In genomic region chr9:109590945-109591344, GRCh38 we compare ENCODE assay signal across 25 cellular contexts.
DNase-seq lines count a peak whose midpoint lies in the region; ATAC-seq and TF ChIP-seq lines count a peak whose summit lies in the region.
"Had no signal": no experiment of that assay in that cellular context is flagged by ENCODE, and none has a peak within 500 bp of the region (broad histone marks: within the 10 kb centered on the region; RNA-seq: fewer than 3 reads in every experiment).

No MANE protein-coding gene starts in this region.

- H3K27me3 Mint-ChIP-seq in mesothelial cell of epicardium (ENCODE audit: low read depth) (no peaks in the 10 kb centered on the region), endodermal cell (ENCODE audit: insufficient read depth) (peaks cover 4% of the 10 kb centered on the region)

- H3K36me3 Mint-ChIP-seq in mesothelial cell of epicardium (peaks cover 4% of the 10 kb centered on the region), endodermal cell (ENCODE audit: low read depth) (no peaks in the 10 kb centered on the region)
- H3K36me3 Mint-ChIP-seq: activated naive CD8-positive, alpha-beta T cell; naive thymus-derived CD8-positive, alpha-beta T cell had no signal

- H3K79me1 ChIP-seq in IMR-90 (ENCODE audit: low read depth in 1 of 2, low read length in 2 of 2), result no peaks in the 10 kb centered on the region

- H3K4me1 ChIP-seq in IMR-90 (ENCODE audit: control insufficient read depth, insufficient read depth, low read length), result no peaks in the 10 kb centered on the region
- H3K4me1 ChIP-seq in endodermal cell (ENCODE audit: control insufficient read depth, insufficient read depth, low read length), result no peaks in the 10 kb centered on the region
- H3K4me1 ChIP-seq: gastroesophageal sphincter had no signal

- no peak overlapping the region for H2BK20ac ChIP-seq in IMR-90 (ENCODE audit: low read depth, low read length)

- no peak overlapping the region for H3K14ac ChIP-seq in IMR-90 (replicated peaks; ENCODE audit: low read depth, low read length)

- no peak for TF ChIP-seq CTCF in IMR-90 (conservative IDR thresholded peaks at IDR 0.05; ENCODE audit: low read depth, low read length)
- TF ChIP-seq CTCF in mesothelial cell of epicardium (IDR thresholded peaks at IDR 0.05; ENCODE audit: unreplicated experiment), result no peak
- no peak for TF ChIP-seq CTCF in GM20000 (IDR thresholded peaks at IDR 0.05; ENCODE audit: extremely low read depth, missing control alignments)
- TF ChIP-seq CTCF in endodermal cell (conservative IDR thresholded peaks at IDR 0.05), result no peak

- no peak overlapping the region for H2BK120ac ChIP-seq in IMR-90 (ENCODE audit: low read depth, low read length)

- in situ Hi-C loops in IMR-90 (cut with MboI; ENCODE audit: low sequenced_read_pairs), result loop anchor here (25.0 kb wide), 1 partner anchor 571 kb away; no protein-coding TSS in a partner anchor

- BruUV-seq in IMR-90 (replicated peaks; lab: Mats Ljungman, UMichigan), result no TSS peak

- H3K9ac ChIP-seq in IMR-90 (ENCODE audit: low read depth, low read length) (no peak overlapping the region), endodermal cell (ENCODE audit: extremely low read depth, low read length, poor library complexity, severe bottlenecking) (no peak overlapping the region)

- no peak overlapping the region for H2BK15ac ChIP-seq in IMR-90 (ENCODE audit: low read depth, low read length)

- intact Hi-C loops in IMR-90 (cut with micrococcal nuclease) (no loop called here), Right ventricle myocardium superior (cut with DNase I) (no loop called here)

- H2AK9ac ChIP-seq in IMR-90 (replicated peaks; ENCODE audit: low read depth, low read length, poor library complexity), result no peak overlapping the region

- ATAC-seq in IMR-90 (ENCODE audit: low read depth) (no peak), Right ventricle myocardium superior (ENCODE audit: poor library complexity) (peak; percentile 30), HG03196 (IDR thresholded peaks at IDR 0.05; ENCODE audit: unreplicated experiment) (no peak)
- ATAC-seq: activated CD8-positive, alpha-beta T cell treated with anti-CD3 and anti-CD28 coated beads, Interleukin-2, amount 10 ng/mL, durations not matched to agents 7 days and 5 days; gastroesophageal sphincter; naive thymus-derived CD8-positive, alpha-beta T cell; stimulated activated naive CD8-positive, alpha-beta T cell treated with anti-CD3 and anti-CD28 coated beads, Interleukin-15, amount 100 ng/mL, for 72 hours had no signal

- H3K4me3 ChIP-seq in IMR-90 (ENCODE audit: insufficient read depth, low read depth, low read length) (no peak overlapping the region), endodermal cell (ENCODE audit: low read length) (no peak overlapping the region)
- H3K4me3 ChIP-seq: dorsolateral prefrontal cortex, gastroesophageal sphincter had no signal

- POLR2A ChIA-PET in IMR-90 (lab: Charles Lee; ENCODE audit: unreplicated experiment), result no interaction called here

- H3K27me3 ChIP-seq in IMR-90 (ENCODE audit: control insufficient read depth, insufficient read depth, low read length) (peaks cover 40% of the 10 kb centered on the region), endodermal cell (ENCODE audit: control insufficient read depth, insufficient read depth, low read length, poor library complexity, severe bottlenecking) (no peaks in the 10 kb centered on the region)
- H3K27me3 ChIP-seq: gastroesophageal sphincter had no signal

- H3K18ac ChIP-seq in IMR-90 (ENCODE audit: low read depth, low read length), result no peak overlapping the region

- H4K91ac ChIP-seq in IMR-90 (ENCODE audit: insufficient read depth, low read depth, low read length), result no peak overlapping the region

- H3K4me2 ChIP-seq in IMR-90 (ENCODE audit: low read depth, low read length), result no peak overlapping the region

- peak overlapping the region; percentile 96 for H3K27ac Mint-ChIP-seq in mesothelial cell of epicardium
- no peak overlapping the region for H3K27ac Mint-ChIP-seq in endodermal cell
- H3K27ac Mint-ChIP-seq: activated CD8-positive, alpha-beta T cell treated with anti-CD3 and anti-CD28 coated beads, Interleukin-2, amount 10 ng/mL, durations not matched to agents 7 days and 5 days; activated naive CD8-positive, alpha-beta T cell; naive thymus-derived CD8-positive, alpha-beta T cell; stimulated activated naive CD8-positive, alpha-beta T cell treated with anti-CD3 and anti-CD28 coated beads, Interleukin-15, amount 100 ng/mL, for 72 hours; T-helper 1 cell treated with Interleukin-12 subunit alpha and Interleukin-12 subunit beta and Interleukin-4 antibody, amounts not matched to agents 30 μg/mL and 1 μg/mL, for 36 hours had no signal

- no peak overlapping the region for H3K4ac ChIP-seq in IMR-90 (ENCODE audit: low read depth, low read length)

- H2AFZ ChIP-seq in IMR-90 (replicated peaks; ENCODE audit: low read length, poor library complexity), result peak overlapping the region; percentile 2

- H3K9me3 ChIP-seq in IMR-90 (ENCODE audit: control insufficient read depth, insufficient read depth, low read length) (peaks cover 4% of the 10 kb centered on the region), endodermal cell (ENCODE audit: control insufficient read depth, low read length) (no peaks in the 10 kb centered on the region)

- H3K27ac ChIP-seq in IMR-90 (ENCODE audit: insufficient read depth, low read length) (no peak overlapping the region), endodermal cell (ENCODE audit: low read depth, low read length) (no peak overlapping the region)
- H3K27ac ChIP-seq: dorsolateral prefrontal cortex, gastroesophageal sphincter had no signal

- no peak for DNase-seq in IMR-90
- peak; percentile 31 for DNase-seq in NCI-H226
- DNase-seq in Right ventricle myocardium superior, result peak; percentile 59
- DNase-seq in mesothelial cell of epicardium (ENCODE audit: low spot score in 2 of 2, unreplicated experiment in 2 of 2), result no peak
- DNase-seq in NCI-H146 (lab: John Stamatoyannopoulos, UW), result no peak
- DNase-seq in GM20000 (ENCODE audit: low spot score), result no peak
- DNase-seq in endodermal cell, result no peak
- DNase-seq: activated CD4-positive, alpha-beta T cell treated with anti-CD3 and anti-CD28 coated beads for 1 hour; activated CD8-positive, alpha-beta T cell treated with anti-CD3 and anti-CD28 coated beads, Interleukin-2, amount 10 ng/mL, durations not matched to agents 7 days and 5 days; dorsolateral prefrontal cortex; GDM1; H7; naive thymus-derived CD8-positive, alpha-beta T cell; NCI-H1436 treated with DMSO at 0.1 percent for 48 hours; NCI-H2171 treated with DMSO at 0.1 percent for 48 hours; NCI-H526 treated with DMSO at 0.1 percent for 48 hours; small intestine; stimulated activated CD8-positive, alpha-beta memory T cell treated with anti-CD3 and anti-CD28 coated beads, Interleukin-4, amount 100 ng/mL, for 48 hours; stimulated activated naive CD8-positive, alpha-beta T cell treated with anti-CD3 and anti-CD28 coated beads, Interleukin-15, amount 100 ng/mL, for 72 hours; trophoblast cell had no signal

- TF ChIP-seq RAD21 in IMR-90 (IDR thresholded peaks at IDR 0.05; ENCODE audit: low read length), result no peak

- dilution Hi-C loops in IMR-90 (cut with HindIII; ENCODE audit: low sequenced_read_pairs, unreplicated experiment), result no loop called here

- H3K56ac ChIP-seq in IMR-90 (ENCODE audit: extremely low read depth, insufficient read depth, low read length), result no peak overlapping the region

- H3K4me3 Mint-ChIP-seq in mesothelial cell of epicardium (no peak overlapping the region), endodermal cell (no peak overlapping the region)
- H3K4me3 Mint-ChIP-seq: activated CD8-positive, alpha-beta T cell treated with anti-CD3 and anti-CD28 coated beads, Interleukin-2, amount 10 ng/mL, durations not matched to agents 7 days and 5 days; activated naive CD8-positive, alpha-beta T cell; central memory CD8-positive, alpha-beta T cell; naive thymus-derived CD8-positive, alpha-beta T cell; stimulated activated naive CD8-positive, alpha-beta T cell treated with anti-CD3 and anti-CD28 coated beads, Interleukin-15, amount 100 ng/mL, for 72 hours; T-helper 1 cell treated with Interleukin-12 subunit alpha and Interleukin-12 subunit beta and Interleukin-4 antibody, amounts not matched to agents 30 μg/mL and 1 μg/mL, for 36 hours had no signal

- no peak overlapping the region for H4K8ac ChIP-seq in IMR-90 (ENCODE audit: low read depth in 2 of 2, low read length in 2 of 2)

- no peaks in the 10 kb centered on the region for H3K9me1 ChIP-seq in IMR-90 (ENCODE audit: insufficient read depth, low read length)

- H3K23ac ChIP-seq in IMR-90 (ENCODE audit: low read depth, low read length), result no peak overlapping the region

- H3K36me3 ChIP-seq in IMR-90 (ENCODE audit: control insufficient read depth, insufficient read depth, low read length), result no peaks in the 10 kb centered on the region
- H3K36me3 ChIP-seq in endodermal cell (ENCODE audit: control insufficient read depth, insufficient read depth, low read length), result no peaks in the 10 kb centered on the region
- H3K36me3 ChIP-seq: gastroesophageal sphincter had no signal

- H4K5ac ChIP-seq in IMR-90 (ENCODE audit: low read depth, low read length), result no peak overlapping the region

- H2BK5ac ChIP-seq in IMR-90 (ENCODE audit: low read depth, low read length, poor library complexity, severe bottlenecking), result no peak overlapping the region

- H2AK5ac ChIP-seq in IMR-90 (ENCODE audit: low read depth, low read length), result no peak overlapping the region

- H3K9me3 Mint-ChIP-seq in mesothelial cell of epicardium, result peaks cover 12% of the 10 kb centered on the region
- H3K9me3 Mint-ChIP-seq in endodermal cell, result peaks cover 4% of the 10 kb centered on the region
- H3K9me3 Mint-ChIP-seq: T-helper 1 cell treated with Interleukin-12 subunit alpha and Interleukin-12 subunit beta and Interleukin-4 antibody, amounts not matched to agents 30 μg/mL and 1 μg/mL, for 36 hours had no signal

- WGBS in IMR-90 (ENCODE audit: extremely low coverage in 2 of 2, insufficient read length in 1 of 2), 2 experiments, result 52% methylated on average over 3 of the region's 5 CpGs; no CpG with 5 or more reads in 1 of the 2 experiments
- 87 to 89% methylated on average over 5 of the region's 5 CpGs for WGBS in endodermal cell (ENCODE audit: insufficient coverage in 1 of 2, insufficient read length in 1 of 2), 2 experiments

- no peaks in the 10 kb centered on the region for H4K20me1 ChIP-seq in IMR-90 (ENCODE audit: insufficient read depth, low read length)

- no peak for TF ChIP-seq POLR2A in IMR-90 (IDR thresholded peaks at IDR 0.05; ENCODE audit: low read depth, low read length)

- H3K4me1 Mint-ChIP-seq in mesothelial cell of epicardium, result peaks cover 16% of the 10 kb centered on the region
- H3K4me1 Mint-ChIP-seq in endodermal cell, result no peaks in the 10 kb centered on the region
- H3K4me1 Mint-ChIP-seq: central memory CD8-positive, alpha-beta T cell; naive thymus-derived CD8-positive, alpha-beta T cell; stimulated activated naive CD8-positive, alpha-beta T cell treated with anti-CD3 and anti-CD28 coated beads, Interleukin-15, amount 100 ng/mL, for 72 hours had no signal

- CTCF ChIA-PET in IMR-90 (lab: Yijun Ruan, JAX), result no interaction called here

TF ChIP-seq in IMR-90, 13 proteins besides CTCF, POLR2A, EP300 and RAD21 (continues in another document):
- TF ChIP-seq CEBPB (IDR thresholded peaks at IDR 0.05; ENCODE audit: low read depth, low read length) (no peak), MXI1 (IDR thresholded peaks at IDR 0.05; ENCODE audit: borderline replicate concordance, low read depth, low read length) (no peak), MAZ (IDR thresholded peaks at IDR 0.05; ENCODE audit: borderline replicate concordance, low read depth, low read length) (no peak)

Comparison
In these comparisons a context has a peak if more than half of its experiments do, and no peak if none do; other contexts are left out.
1. DNase-seq: peak in NCI-H226 (single experiment) and Right ventricle myocardium superior (single experiment); none in IMR-90 (single experiment), mesothelial cell of epicardium (0 of 2), NCI-H146 (single experiment), GM20000 (single experiment) and endodermal cell (single experiment).